In the genomic region with DNA sequence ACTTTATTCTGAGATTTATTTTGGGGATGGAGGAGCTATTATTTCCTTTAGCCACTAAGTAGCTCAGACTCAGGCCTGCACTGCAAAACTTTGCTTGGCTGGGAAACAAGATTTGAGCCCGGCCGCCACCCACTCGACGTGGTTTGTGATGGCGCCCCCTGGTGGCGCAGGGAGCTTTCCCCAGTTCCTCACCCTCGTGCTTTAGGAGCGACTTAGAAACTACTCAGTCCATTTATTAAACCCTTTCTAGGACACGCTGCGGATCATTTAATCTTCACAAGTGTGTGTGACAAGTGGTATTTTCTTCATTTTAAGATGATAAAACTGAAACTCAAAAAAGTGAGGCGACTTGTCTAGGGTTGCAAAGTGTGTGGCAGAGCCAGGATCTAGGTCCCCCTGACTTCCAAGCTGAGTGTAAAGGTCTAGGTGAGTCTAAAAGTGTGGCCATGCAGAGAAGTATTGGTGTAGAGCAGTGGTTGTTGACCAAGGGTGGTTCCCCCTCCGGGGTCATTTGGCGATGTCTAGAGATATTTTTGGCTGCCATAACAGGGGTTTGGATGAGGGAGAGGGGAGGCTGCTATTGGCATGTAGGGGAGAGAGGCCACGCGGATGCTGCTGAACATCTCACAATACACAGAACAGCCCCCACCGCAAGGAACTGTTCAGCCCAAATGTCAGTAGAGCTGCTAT, we compare ENCODE assay signal across 8 cellular contexts. TPM values are rescaled to one million over a fixed set of nuclear protein-coding genes. Genes with fewer than 3 reads are reported as not detected.
DNase-seq lines count a peak whose midpoint lies in the region; ATAC-seq and TF ChIP-seq lines count a peak whose summit lies in the region.

No MANE protein-coding gene starts in this region.

- peak overlapping the region; percentile 6 for H3K27ac Mint-ChIP-seq in stimulated activated effector memory CD8-positive, alpha-beta T cell treated with anti-CD3 and anti-CD28 coated beads, Interleukin-12 subunit alpha, Interleukin-12 subunit beta, amount 100 ng/mL, for 72 hours

- no peaks in the 10 kb centered on the region for H3K36me3 Mint-ChIP-seq in stimulated activated effector memory CD8-positive, alpha-beta T cell treated with anti-CD3 and anti-CD28 coated beads, Interleukin-12 subunit alpha, Interleukin-12 subunit beta, amount 100 ng/mL, for 72 hours

- no peak overlapping the region for H3K4me3 ChIP-seq in AG10803 (ENCODE audit: low read length)

- peak overlapping the region; percentile 0 for H3K4me3 Mint-ChIP-seq in stimulated activated effector memory CD8-positive, alpha-beta T cell treated with anti-CD3 and anti-CD28 coated beads, Interleukin-12 subunit alpha, Interleukin-12 subunit beta, amount 100 ng/mL, for 72 hours

- no peaks in the 10 kb centered on the region for H3K9me3 Mint-ChIP-seq in stimulated activated effector memory CD8-positive, alpha-beta T cell treated with anti-CD3 and anti-CD28 coated beads, Interleukin-12 subunit alpha, Interleukin-12 subunit beta, amount 100 ng/mL, for 72 hours

- ATAC-seq in GM18867 (IDR thresholded peaks at IDR 0.05; ENCODE audit: unreplicated experiment) (peak; percentile 58), GM21528 (IDR thresholded peaks at IDR 0.05; ENCODE audit: low FRiP score, unreplicated experiment) (no peak)
- peak; percentile 77 for ATAC-seq in stimulated activated effector memory CD8-positive, alpha-beta T cell treated with anti-CD3 and anti-CD28 coated beads, Interleukin-12 subunit alpha, Interleukin-12 subunit beta, amount 100 ng/mL, for 72 hours

- TF ChIP-seq CTCF in AG10803 (conservative IDR thresholded peaks at IDR 0.05; ENCODE audit: low read length) = peak; percentile 87

- DNase-seq in AG10803 (ENCODE audit: low read depth) (peak; percentile 69), NCI-H82 (lab: John Stamatoyannopoulos, UW) (peak; percentile 85), epidermal melanocyte (ENCODE audit: insufficient read length, low spot score) (peak; percentile 29), myocyte (ENCODE audit: low read depth) (peak; percentile 76)
- DNase-seq in activated CD8-positive, alpha-beta memory T cell treated with anti-CD3 and anti-CD28 coated beads for 48 hours (ENCODE audit: low read depth in 2 of 3, low spot score in 2 of 3) = peak; percentile 51 to 78 (median 77)
- DNase-seq in stimulated activated effector memory CD8-positive, alpha-beta T cell treated with anti-CD3 and anti-CD28 coated beads, Interleukin-12 subunit alpha, Interleukin-12 subunit beta, amount 100 ng/mL, for 72 hours (ENCODE audit: low spot score in 2 of 2) = peak; percentile 79 to 89

- H3K4me1 Mint-ChIP-seq in stimulated activated effector memory CD8-positive, alpha-beta T cell treated with anti-CD3 and anti-CD28 coated beads, Interleukin-12 subunit alpha, Interleukin-12 subunit beta, amount 100 ng/mL, for 72 hours = peaks cover 21% of the 10 kb centered on the region

RNA-seq across cellular contexts. Expression of a gene that starts 2.2 kb away (rescaled TPM):
- total RNA-seq in myocyte = not detected in 2 replicates
- not detected for polyA plus RNA-seq in myocyte (2012)

RNA-seq across cellular contexts. Expression of a gene that starts 13.3 kb away (rescaled TPM):
- 1.5 and 3.7 TPM in 2 replicates for total RNA-seq in myocyte
- polyA plus RNA-seq in myocyte (2012) = 1.8 TPM

RNA-seq across cellular contexts. Expression of a gene that starts 50.4 kb away (rescaled TPM):
- total RNA-seq in myocyte = not detected in 2 replicates
- polyA plus RNA-seq in myocyte (2012) = 0.76 TPM

Comparison
In these comparisons a context has a peak if more than half of its experiments do, and no peak if none do; other contexts are left out.
1. DNase-seq: peak in every context shown above with its lines; median percentile 85 in NCI-H82; 84 in stimulated activated effector memory CD8-positive, alpha-beta T cell treated with anti-CD3 and anti-CD28 coated beads, Interleukin-12 subunit alpha, Interleukin-12 subunit beta, amount 100 ng/mL, for 72 hours; 77 in activated CD8-positive, alpha-beta memory T cell treated with anti-CD3 and anti-CD28 coated beads for 48 hours; 76 in myocyte; 69 in AG10803; 29 in epidermal melanocyte.